In genomic region chr20:39259010-39259803, GRCh38 we compare ENCODE assay signal across 26 cellular contexts.
DNase-seq lines count a peak whose midpoint lies in the region; ATAC-seq and TF ChIP-seq lines count a peak whose summit lies in the region.
"Had no signal": no experiment of that assay in that cellular context is flagged by ENCODE, and none has a peak within 500 bp of the region (broad histone marks: within the 10 kb centered on the region; RNA-seq: fewer than 3 reads in every experiment).

No MANE protein-coding gene starts in this region.

- H3K4me3 ChIP-seq in liver (ENCODE audit: low read depth in 1 of 3, low read length in 3 of 3) (no peak overlapping the region), right lobe of liver (no peak overlapping the region), gastroesophageal sphincter (no peak overlapping the region), MG63 (no peak overlapping the region)

- 84% methylated on average over 6 of the region's 6 CpGs for WGBS in liver
- 54% methylated on average over 5 of the region's 6 CpGs for WGBS in right lobe of liver (ENCODE audit: insufficient coverage, low coverage, low lambda C conversion rate, missing lambda C conversion rate)
- WGBS in gastroesophageal sphincter (ENCODE audit: low coverage in 1 of 2), 2 donors = 47 to 58% methylated on average over 5 to 6 of the region's 6 CpGs

- H3K27me3 ChIP-seq in liver (ENCODE audit: control insufficient read depth in 4 of 4, insufficient read depth in 4 of 4, low read length in 3 of 4) (no peaks in the 10 kb centered on the region), right lobe of liver (no peaks in the 10 kb centered on the region), gastroesophageal sphincter (no peaks in the 10 kb centered on the region), MG63 (no peaks in the 10 kb centered on the region)

- no peak for TF ChIP-seq RAD21 in liver (IDR thresholded peaks at IDR 0.05)

- H3K9me3 ChIP-seq in liver (ENCODE audit: control insufficient read depth in 4 of 4, low read length in 3 of 4) (no peaks in the 10 kb centered on the region), right lobe of liver (no peaks in the 10 kb centered on the region), gastroesophageal sphincter (no peaks in the 10 kb centered on the region), MG63 (peaks cover 6% of the 10 kb centered on the region; the same call in 1 of the 2 replicates)

- no peak overlapping the region for H3K9ac ChIP-seq in liver (ENCODE audit: low read depth in 1 of 2, low read length in 2 of 2)

- DNase-seq in right lobe of liver = no peak
- peak; percentile 35 for DNase-seq in NCI-H82 treated with DMSO at 0.1 percent for 48 hours (lab: John Stamatoyannopoulos, UW; ENCODE audit: unreplicated experiment)
- peak; percentile 12 for DNase-seq in islet precursor cell
- DNase-seq in mucosa of gallbladder (ENCODE audit: low spot score) = no peak
- no peak for DNase-seq in MG63
- DNase-seq: activated CD4-positive, alpha-beta T cell treated with anti-CD3 and anti-CD28 coated beads, Interleukin-2, amount 50 U/mL, for 1 hour; aorta; Calu3; caudate nucleus; EL; HCEC 1CT; Karpas-422; mesendoderm; NCI-H1417 treated with DMSO at 0.1 percent for 48 hours; NCI-H2107; NCI-H510A; nucleus accumbens; retina; stimulated activated CD4-positive, alpha-beta T cell treated with anti-CD3 and anti-CD28 coated beads, Interleukin-4, amount 100 ng/mL, for 1 hour had no signal

- TF ChIP-seq POLR2A in right lobe of liver (IDR thresholded peaks at IDR 0.05) (no peak), gastroesophageal sphincter (IDR thresholded peaks at IDR 0.05) (no peak)

- TF ChIP-seq EP300 in gastroesophageal sphincter (IDR thresholded peaks at IDR 0.05) = no peak

- H3K36me3 ChIP-seq in liver (ENCODE audit: control insufficient read depth in 4 of 4, insufficient read depth in 3 of 4, low read depth in 1 of 4, low read length in 3 of 4) = no peaks in the 10 kb centered on the region
- H3K36me3 ChIP-seq in right lobe of liver = no peaks in the 10 kb centered on the region
- H3K36me3 ChIP-seq in gastroesophageal sphincter = no peaks in the 10 kb centered on the region
- H3K36me3 ChIP-seq in MG63 = no peaks in the 10 kb centered on the region

- peaks cover 0 to 5% (median 0%) of the 10 kb centered on the region in 4 donors for H3K4me1 ChIP-seq in liver (ENCODE audit: control insufficient read depth in 4 of 4, insufficient read depth in 4 of 4, low read length in 3 of 4)
- H3K4me1 ChIP-seq in right lobe of liver = no peaks in the 10 kb centered on the region
- no peaks in the 10 kb centered on the region for H3K4me1 ChIP-seq in gastroesophageal sphincter

- no peak for ATAC-seq in right lobe of liver
- ATAC-seq in gastroesophageal sphincter = no peak
- ATAC-seq: activated naive CD4-positive, alpha-beta T cell treated with anti-CD3 and anti-CD28 coated beads, Interleukin-2, amount 50 U/mL, for 72 hours; stimulated activated memory B cell treated with anti-CD40 and anti-IgM and Interleukin-4, amounts not matched to agents 10 μg/mL and 1 μg/mL and 100 μg/mL, for 72 hours; WTC11 had no signal

- TF ChIP-seq CTCF in liver (IDR thresholded peaks at IDR 0.05; ENCODE audit: low read depth, low read length, missing input control) (no peak), right lobe of liver (IDR thresholded peaks at IDR 0.05) (no peak), gastroesophageal sphincter (IDR thresholded peaks at IDR 0.05) (no peak)

- H3K27ac ChIP-seq in liver (ENCODE audit: low read depth in 1 of 2, low read length in 2 of 2) (no peak overlapping the region), right lobe of liver (no peak overlapping the region), gastroesophageal sphincter (no peak overlapping the region)
- H3K27ac ChIP-seq: C4-2B, RWPE1 had no signal

- intact Hi-C loops in right lobe of liver (cut with DNase I) = no loop called here

TF ChIP-seq in liver, 16 proteins besides CTCF, POLR2A, EP300 and RAD21:
- TF ChIP-seq YY1 (IDR thresholded peaks at IDR 0.05) (no peak), NR2F2 (IDR thresholded peaks at IDR 0.05) (peak; percentile 63)

Comparison
In these comparisons a context has a peak if more than half of its experiments do, and no peak if none do; other contexts are left out.
1. DNase-seq: peak in NCI-H82 treated with DMSO at 0.1 percent for 48 hours (single experiment) and islet precursor cell (single experiment); none in right lobe of liver (0 of 3), mucosa of gallbladder (single experiment) and MG63 (single experiment).